In genomic region chr21:41663805-41664788, GRCh38 we compare ENCODE assay signal across 10 cellular contexts.
DNase-seq lines count a peak whose midpoint lies in the region; ATAC-seq and TF ChIP-seq lines count a peak whose summit lies in the region.
"Had no signal": no experiment of that assay in that cellular context is flagged by ENCODE, and none has a peak within 500 bp of the region (broad histone marks: within the 10 kb centered on the region; RNA-seq: fewer than 3 reads in every experiment).

No MANE protein-coding gene starts in this region.

- no peaks in the 10 kb centered on the region for H3K36me3 ChIP-seq in MG63
- H3K36me3 ChIP-seq: neutrophil had no signal

- no peaks in the 10 kb centered on the region for H3K4me1 Mint-ChIP-seq in stimulated activated memory B cell treated with anti-CD40 and anti-IgM and Interleukin-4, amounts not matched to agents 10 μg/mL and 1 μg/mL and 100 μg/mL, for 72 hours

- H3K9me3 Mint-ChIP-seq in stimulated activated memory B cell treated with anti-CD40 and anti-IgM and Interleukin-4, amounts not matched to agents 10 μg/mL and 1 μg/mL and 100 μg/mL, for 72 hours: no peaks in the 10 kb centered on the region
- H3K9me3 Mint-ChIP-seq: activated naive CD4-positive, alpha-beta T cell treated with anti-CD3 and anti-CD28 coated beads, Interleukin-2, amount 50 U/mL, for 72 hours had no signal

- no peaks in the 10 kb centered on the region for H3K36me3 Mint-ChIP-seq in stimulated activated memory B cell treated with anti-CD40 and anti-IgM and Interleukin-4, amounts not matched to agents 10 μg/mL and 1 μg/mL and 100 μg/mL, for 72 hours
- H3K36me3 Mint-ChIP-seq: activated naive CD4-positive, alpha-beta T cell treated with anti-CD3 and anti-CD28 coated beads, Interleukin-2, amount 50 U/mL, for 72 hours had no signal

- H3K4me3 ChIP-seq in MG63 (no peak overlapping the region), coronary artery (peak overlapping the region; percentile 45)

- peaks cover 9% of the 10 kb centered on the region for H3K9me3 ChIP-seq in MG63
- H3K9me3 ChIP-seq: neutrophil had no signal

- peak; percentile 76 for DNase-seq in DMS53 (lab: John Stamatoyannopoulos, UW)
- DNase-seq in MG63: peak; percentile 61
- DNase-seq in coronary artery (ENCODE audit: low spot score): peak; percentile 71
- DNase-seq in mucosa of gallbladder (ENCODE audit: low spot score): peak; percentile 58
- no peak for DNase-seq in NCI-H1417 treated with DMSO at 0.1 percent for 48 hours (lab: John Stamatoyannopoulos, UW)
- no peak for DNase-seq in Ammon's horn (ENCODE audit: low spot score)

- H3K27ac Mint-ChIP-seq in stimulated activated memory B cell treated with anti-CD40 and anti-IgM and Interleukin-4, amounts not matched to agents 10 μg/mL and 1 μg/mL and 100 μg/mL, for 72 hours: no peak overlapping the region
- H3K27ac Mint-ChIP-seq: activated naive CD4-positive, alpha-beta T cell treated with anti-CD3 and anti-CD28 coated beads, Interleukin-2, amount 50 U/mL, for 72 hours had no signal

- peaks cover 26% of the 10 kb centered on the region for H3K27me3 Mint-ChIP-seq in stimulated activated memory B cell treated with anti-CD40 and anti-IgM and Interleukin-4, amounts not matched to agents 10 μg/mL and 1 μg/mL and 100 μg/mL, for 72 hours

- no peaks in the 10 kb centered on the region for H3K27me3 ChIP-seq in MG63

- no peak overlapping the region for H3K4me3 Mint-ChIP-seq in stimulated activated memory B cell treated with anti-CD40 and anti-IgM and Interleukin-4, amounts not matched to agents 10 μg/mL and 1 μg/mL and 100 μg/mL, for 72 hours

- H3K27ac ChIP-seq in coronary artery: peak overlapping the region; percentile 63 to 83
- H3K27ac ChIP-seq: neutrophil had no signal

- no peak for ATAC-seq in stimulated activated memory B cell treated with anti-CD40 and anti-IgM and Interleukin-4, amounts not matched to agents 10 μg/mL and 1 μg/mL and 100 μg/mL, for 72 hours
- ATAC-seq in GM21528 (IDR thresholded peaks at IDR 0.05; ENCODE audit: low FRiP score, unreplicated experiment): no peak
- ATAC-seq: activated naive CD4-positive, alpha-beta T cell treated with anti-CD3 and anti-CD28 coated beads, Interleukin-2, amount 50 U/mL, for 72 hours had no signal

- TF ChIP-seq CTCF in coronary artery (IDR thresholded peaks at IDR 0.05): no peak

Comparison
In these comparisons a context has a peak if more than half of its experiments do, and no peak if none do; other contexts are left out.
1. DNase-seq: peak in DMS53 (single experiment), MG63 (single experiment), coronary artery (single experiment) and mucosa of gallbladder (single experiment); none in NCI-H1417 treated with DMSO at 0.1 percent for 48 hours (single experiment) and Ammon's horn (single experiment).